25 cellular contexts compared by ENCODE assay signal in genomic region chr3:95289295-95289694, GRCh38.
DNase-seq lines count a peak whose midpoint lies in the region; ATAC-seq and TF ChIP-seq lines count a peak whose summit lies in the region.
"Had no signal": no experiment of that assay in that cellular context is flagged by ENCODE, and none has a peak within 500 bp of the region (broad histone marks: within the 10 kb centered on the region; RNA-seq: fewer than 3 reads in every experiment).

No MANE protein-coding gene starts in this region.

- H3K27ac Mint-ChIP-seq in naive thymus-derived CD8-positive, alpha-beta T cell: no peak overlapping the region
- H3K27ac Mint-ChIP-seq: activated CD4-positive, alpha-beta T cell treated with anti-CD3 and anti-CD28 coated beads, Interleukin-2, amount 10 ng/mL, durations not matched to agents 7 days and 5 days; activated naive CD8-positive, alpha-beta T cell treated with anti-CD3 and anti-CD28 coated beads for 36 hours; activated T-helper 2 cell treated with anti-CD3 and anti-CD28 coated beads, Interferon-gamma antibody, Interleukin-2, Interleukin-4, amounts not matched to agents 10 μg/mL and 5 μg/mL and 100 μg/mL, durations not matched to agents 14 hours and 24 hours and 36 hours had no signal

- H3K9me3 Mint-ChIP-seq in naive thymus-derived CD8-positive, alpha-beta T cell: peaks cover 0 to 24% (median 7%) of the 10 kb centered on the region in 9 donors

- peaks cover 0 to 12% (median 0%) of the 10 kb centered on the region in 3 donors for H3K36me3 Mint-ChIP-seq in naive thymus-derived CD8-positive, alpha-beta T cell
- H3K36me3 Mint-ChIP-seq: activated naive CD8-positive, alpha-beta T cell treated with anti-CD3 and anti-CD28 coated beads for 36 hours had no signal

- H3K4me3 ChIP-seq in ACC112 (ENCODE audit: low read depth, low read length): no peak overlapping the region
- no peak overlapping the region for H3K4me3 ChIP-seq in RWPE2 (ENCODE audit: severe bottlenecking)
- H3K4me3 ChIP-seq: BLaER1 treated with 17β-estradiol and CSF1 and Interleukin-3, amounts not matched to agents 10 nM and 100 nM; breast epithelium; lower lobe of right lung; psoas muscle; tibial artery had no signal

- H3K9me3 ChIP-seq in RWPE2 (ENCODE audit: severe bottlenecking): no peaks in the 10 kb centered on the region
- H3K9me3 ChIP-seq: BLaER1 treated with 17β-estradiol and CSF1 and Interleukin-3, amounts not matched to agents 10 nM and 100 nM; breast epithelium; lower lobe of right lung; psoas muscle; tibial artery had no signal

- no peaks in the 10 kb centered on the region for H3K79me2 ChIP-seq in ACC112 (ENCODE audit: control insufficient read depth, insufficient read depth, low read length, unreplicated experiment)

- TF ChIP-seq CTCF in RWPE2 (IDR thresholded peaks at IDR 0.05; ENCODE audit: poor library complexity, severe bottlenecking): no peak

- H3K4me1 ChIP-seq in ACC112 (ENCODE audit: control insufficient read depth, insufficient read depth, low read length, unreplicated experiment): no peaks in the 10 kb centered on the region
- peaks cover 10% of the 10 kb centered on the region for H3K4me1 ChIP-seq in RWPE2 (ENCODE audit: insufficient read depth, poor library complexity, severe bottlenecking)
- H3K4me1 ChIP-seq: breast epithelium, lower lobe of right lung, psoas muscle, tibial artery had no signal

- no peak overlapping the region for H2AFZ ChIP-seq in ACC112 (ENCODE audit: low read length, unreplicated experiment)

- H3K27me3 ChIP-seq in ACC112 (ENCODE audit: insufficient read depth, low read length) (no peaks in the 10 kb centered on the region), RWPE2 (ENCODE audit: insufficient read depth, poor library complexity, severe bottlenecking) (no peaks in the 10 kb centered on the region)
- H3K27me3 ChIP-seq: BLaER1 treated with 17β-estradiol and CSF1 and Interleukin-3, amounts not matched to agents 10 nM and 100 nM; breast epithelium; tibial artery had no signal

- H3K4me1 Mint-ChIP-seq in naive thymus-derived CD8-positive, alpha-beta T cell: no peaks in the 10 kb centered on the region
- H3K4me1 Mint-ChIP-seq: activated CD4-positive, alpha-beta T cell treated with anti-CD3 and anti-CD28 coated beads, Interleukin-2, amount 10 ng/mL, durations not matched to agents 7 days and 5 days; activated naive CD8-positive, alpha-beta T cell treated with anti-CD3 and anti-CD28 coated beads for 36 hours had no signal

- no peaks in the 10 kb centered on the region for H3K27me3 Mint-ChIP-seq in naive thymus-derived CD8-positive, alpha-beta T cell
- H3K27me3 Mint-ChIP-seq: activated CD4-positive, alpha-beta T cell treated with anti-CD3 and anti-CD28 coated beads, Interleukin-2, amount 10 ng/mL, durations not matched to agents 7 days and 5 days; activated naive CD8-positive, alpha-beta T cell treated with anti-CD3 and anti-CD28 coated beads for 36 hours had no signal

- DNase-seq in RWPE2 (ENCODE audit: low spot score): no peak
- peak; percentile 74 for DNase-seq in dedifferentiated amniotic fluid mesenchymal stem cell (ENCODE audit: extremely low spot score)
- DNase-seq in myocyte (ENCODE audit: low read depth): peak; percentile 36
- DNase-seq in naive thymus-derived CD8-positive, alpha-beta T cell: no peak
- DNase-seq in NCI-H2029 treated with DMSO at 0.1 percent for 48 hours (lab: John Stamatoyannopoulos, UW): no peak
- no peak for DNase-seq in SW480 (ENCODE audit: low spot score)
- DNase-seq: activated CD4-positive, alpha-beta T cell treated with anti-CD3 and anti-CD28 coated beads, Interleukin-2, amount 10 ng/mL, durations not matched to agents 7 days and 5 days; activated CD8-positive, alpha-beta memory T cell treated with anti-CD3 and anti-CD28 coated beads, Interleukin-2, amount 50 U/mL, for 4 hours; activated naive CD8-positive, alpha-beta T cell treated with anti-CD3 and anti-CD28 coated beads for 36 hours; Calu3; dermis blood vessel endothelial cell; lower lobe of right lung; MV-4-11; NCI-H2171 treated with DMSO at 0.1 percent for 48 hours; NCI-H526 treated with DMSO at 0.1 percent for 48 hours; psoas muscle; stimulated activated CD4-positive, alpha-beta T cell treated with anti-CD3 and anti-CD28 coated beads, Interleukin-4, amount 100 ng/mL, for 1 hour; stimulated activated naive CD4-positive, alpha-beta T cell treated with Interleukin-2 at 50 U/mL for 16 hours; tibial artery had no signal

- POLR2A ChIA-PET in naive thymus-derived CD8-positive, alpha-beta T cell (lab: Charles Lee): no interaction called here

- H3K36me3 ChIP-seq in ACC112 (ENCODE audit: insufficient read depth, low read length): no peaks in the 10 kb centered on the region
- H3K36me3 ChIP-seq in RWPE2 (ENCODE audit: low read depth): no peaks in the 10 kb centered on the region
- H3K36me3 ChIP-seq: BLaER1 treated with 17β-estradiol and CSF1 and Interleukin-3, amounts not matched to agents 10 nM and 100 nM; breast epithelium; lower lobe of right lung; tibial artery had no signal

- ATAC-seq in RWPE2 (ENCODE audit: low read depth) (peak; percentile 53; the same call in 2 of the 3 replicates), GM18502 (IDR thresholded peaks at IDR 0.05; ENCODE audit: poor library complexity, unreplicated experiment) (no peak)
- no peak for ATAC-seq in naive thymus-derived CD8-positive, alpha-beta T cell
- ATAC-seq: lower lobe of right lung, psoas muscle had no signal

- H3K27ac ChIP-seq in ACC112 (ENCODE audit: low read depth, low read length): peak overlapping the region; percentile 5
- peak overlapping the region; percentile 35 for H3K27ac ChIP-seq in RWPE2 (ENCODE audit: poor library complexity, severe bottlenecking)
- H3K27ac ChIP-seq: BLaER1 treated with 17β-estradiol and CSF1 and Interleukin-3, amounts not matched to agents 10 nM and 100 nM; breast epithelium; KMS-11; lower lobe of right lung; psoas muscle; tibial artery had no signal

- no peak overlapping the region for H3K4me3 Mint-ChIP-seq in naive thymus-derived CD8-positive, alpha-beta T cell
- H3K4me3 Mint-ChIP-seq: activated CD4-positive, alpha-beta T cell treated with anti-CD3 and anti-CD28 coated beads, Interleukin-2, amount 10 ng/mL, durations not matched to agents 7 days and 5 days; activated naive CD8-positive, alpha-beta T cell treated with anti-CD3 and anti-CD28 coated beads for 36 hours had no signal

Comparison
In these comparisons a context has a peak if more than half of its experiments do, and no peak if none do; other contexts are left out.
1. DNase-seq: peak in dedifferentiated amniotic fluid mesenchymal stem cell (single experiment) and myocyte (single experiment); none in RWPE2 (single experiment), naive thymus-derived CD8-positive, alpha-beta T cell (0 of 10), NCI-H2029 treated with DMSO at 0.1 percent for 48 hours (single experiment) and SW480 (single experiment).